In genomic region chr13:50085063-50085462, GRCh38 we compare ENCODE assay signal across 8 cellular contexts.
DNase-seq lines count a peak whose midpoint lies in the region; ATAC-seq, FAIRE-seq and TF ChIP-seq lines count a peak whose summit lies in the region.

No MANE protein-coding gene starts in this region.

- FAIRE-seq in GM19239 (lab: Jason Lieb, UNC) = peak; percentile 53

- WGBS in esophagus squamous epithelium, 2 donors = 1% methylated on average over 4 of the region's 4 CpGs
- 2% methylated on average over 4 of the region's 4 CpGs for WGBS in prostate gland

- no peak overlapping the region for H3K4me3 ChIP-seq in esophagus squamous epithelium
- H3K4me3 ChIP-seq in prostate gland = no peak overlapping the region

- H3K9me3 ChIP-seq in esophagus squamous epithelium = no peaks in the 10 kb centered on the region
- H3K9me3 ChIP-seq in prostate gland = no peaks in the 10 kb centered on the region

- no peak for TF ChIP-seq POLR2A in esophagus squamous epithelium (IDR thresholded peaks at IDR 0.05)
- TF ChIP-seq POLR2A in prostate gland (IDR thresholded peaks at IDR 0.05) = no peak

- H3K27ac ChIP-seq in esophagus squamous epithelium (no peak overlapping the region), prostate gland (no peak overlapping the region)

- DNase-seq in Ammon's horn (ENCODE audit: low spot score) (peak; percentile 14), GM19239 (ENCODE audit: insufficient read length, low spot score) (no peak), RPMI7951 (ENCODE audit: low read depth) (peak; percentile 47), esophagus squamous epithelium (lab: John Stamatoyannopoulos, UW) (no peak), prostate gland (ENCODE audit: low spot score) (no peak), activated gamma-delta T cell (lab: John Stamatoyannopoulos, UW) (no peak)

- intact Hi-C loops in esophagus squamous epithelium (cut with DNase I) = loop anchor here (10.0 kb wide), 2 partner anchors 440 to 830 kb away; no protein-coding TSS in a partner anchor
- intact Hi-C loops in prostate gland (cut with DNase I) = loop anchor here (5.0 kb wide), 3 partner anchors 717 to 987 kb away; no protein-coding TSS in a partner anchor

- H3K27me3 ChIP-seq in esophagus squamous epithelium (peaks cover 0 to 5% (median 0%) of the 10 kb centered on the region in 4 donors), prostate gland (replicated peaks; ENCODE audit: insufficient read depth) (no peaks in the 10 kb centered on the region)

- TF ChIP-seq CTCF in esophagus squamous epithelium (IDR thresholded peaks at IDR 0.05) (peak; percentile 23 to 72 (median 62)), prostate gland (IDR thresholded peaks at IDR 0.05) (peak; percentile 29 to 82 (median 72))

- ATAC-seq in HG03342 (IDR thresholded peaks at IDR 0.05; ENCODE audit: unreplicated experiment) (no peak), HG02973 (IDR thresholded peaks at IDR 0.05; ENCODE audit: unreplicated experiment) (no peak)

- H3K4me1 ChIP-seq in esophagus squamous epithelium (peaks cover 7 to 38% (median 10%) of the 10 kb centered on the region in 3 donors), prostate gland (replicated peaks) (no peaks in the 10 kb centered on the region)

- no peaks in the 10 kb centered on the region for H3K36me3 ChIP-seq in esophagus squamous epithelium
- H3K36me3 ChIP-seq in prostate gland = no peaks in the 10 kb centered on the region

Comparison
In these comparisons a context has a peak if more than half of its experiments do, and no peak if none do; other contexts are left out.
1. DNase-seq: peak in Ammon's horn (single experiment) and RPMI7951 (single experiment); none in GM19239 (single experiment), esophagus squamous epithelium (single experiment), prostate gland (single experiment) and activated gamma-delta T cell (single experiment).